ENCODE assay signal across 24 cellular contexts in the genomic region with DNA sequence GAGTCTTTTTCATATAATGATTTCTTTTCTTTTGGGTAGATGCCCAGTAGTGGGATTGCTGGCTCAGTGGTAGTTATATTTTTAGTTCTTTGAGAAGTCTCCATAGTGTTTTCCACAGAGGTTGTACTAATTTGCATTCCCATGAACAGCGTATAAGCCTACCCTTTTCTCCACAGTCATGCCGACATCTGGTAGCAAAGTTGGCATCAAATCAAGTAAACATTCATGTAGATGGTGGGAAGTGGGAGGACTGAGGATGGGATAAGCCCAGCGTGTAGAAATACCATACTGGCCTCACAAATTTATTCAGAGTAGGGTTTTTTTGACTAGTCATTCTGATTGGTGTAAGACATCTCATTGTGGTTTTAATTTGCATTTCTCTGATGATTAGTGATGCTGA.
A peak's percentile ranks its signal among the peaks of the same experiment; 100 is the strongest.
DNase-seq lines count a peak whose midpoint lies in the region; ATAC-seq and TF ChIP-seq lines count a peak whose summit lies in the region.
"Had no signal": no experiment of that assay in that cellular context is flagged by ENCODE, and none has a peak within 500 bp of the region (broad histone marks: within the 10 kb centered on the region; RNA-seq: fewer than 3 reads in every experiment).

No MANE protein-coding gene starts in this region.

- no peaks in the 10 kb centered on the region for H3K36me3 ChIP-seq in vagina
- H3K36me3 ChIP-seq: adrenal gland, upper lobe of left lung had no signal

- TF ChIP-seq CTCF in AG10803 (conservative IDR thresholded peaks at IDR 0.05; ENCODE audit: low read length) (no peak), cardiac fibroblast (IDR thresholded peaks at IDR 0.05; ENCODE audit: low read depth, low read length) (no peak), vagina (IDR thresholded peaks at IDR 0.05) (no peak)

- H3K4me3 ChIP-seq in AG10803 (ENCODE audit: low read length) (no peak overlapping the region), cardiac fibroblast (replicated peaks in 1 of 2; ENCODE audit: low read depth in 2 of 2, low read length in 2 of 2) (no peak overlapping the region), vagina (no peak overlapping the region)
- H3K4me3 ChIP-seq: adrenal gland, upper lobe of left lung had no signal

- no peak for ATAC-seq in stimulated activated effector memory CD8-positive, alpha-beta T cell treated with anti-CD3 and anti-CD28 coated beads, Interleukin-12 subunit alpha, Interleukin-12 subunit beta, amount 100 ng/mL, for 72 hours
- ATAC-seq in GM18519 (IDR thresholded peaks at IDR 0.05; ENCODE audit: low FRiP score, unreplicated experiment), result no peak
- ATAC-seq: stimulated activated naive CD8-positive, alpha-beta T cell treated with anti-CD3 and anti-CD28 coated beads, Interleukin-15, amount 100 ng/mL, for 72 hours had no signal

- intact Hi-C loops in vagina (cut with DNase I), result no loop called here

- H3K27ac Mint-ChIP-seq in stimulated activated effector memory CD8-positive, alpha-beta T cell treated with anti-CD3 and anti-CD28 coated beads, Interleukin-12 subunit alpha, Interleukin-12 subunit beta, amount 100 ng/mL, for 72 hours, result no peak overlapping the region
- H3K27ac Mint-ChIP-seq: memory B cell; stimulated activated naive CD8-positive, alpha-beta T cell treated with anti-CD3 and anti-CD28 coated beads, Interleukin-15, amount 100 ng/mL, for 72 hours had no signal

- TF ChIP-seq POLR2A in vagina (IDR thresholded peaks at IDR 0.05), result no peak

- H3K9me3 Mint-ChIP-seq in stimulated activated effector memory CD8-positive, alpha-beta T cell treated with anti-CD3 and anti-CD28 coated beads, Interleukin-12 subunit alpha, Interleukin-12 subunit beta, amount 100 ng/mL, for 72 hours, result no peaks in the 10 kb centered on the region
- H3K9me3 Mint-ChIP-seq: central memory CD8-positive, alpha-beta T cell; memory B cell; stimulated activated naive CD8-positive, alpha-beta T cell treated with anti-CD3 and anti-CD28 coated beads, Interleukin-15, amount 100 ng/mL, for 72 hours had no signal

- no peaks in the 10 kb centered on the region for H3K27me3 ChIP-seq in vagina
- H3K27me3 ChIP-seq: adrenal gland, upper lobe of left lung had no signal

- no peak overlapping the region for H3K4me3 Mint-ChIP-seq in stimulated activated effector memory CD8-positive, alpha-beta T cell treated with anti-CD3 and anti-CD28 coated beads, Interleukin-12 subunit alpha, Interleukin-12 subunit beta, amount 100 ng/mL, for 72 hours
- H3K4me3 Mint-ChIP-seq: central memory CD8-positive, alpha-beta T cell; memory B cell; stimulated activated naive CD8-positive, alpha-beta T cell treated with anti-CD3 and anti-CD28 coated beads, Interleukin-15, amount 100 ng/mL, for 72 hours had no signal

- H3K27ac ChIP-seq in vagina, result no peak overlapping the region
- H3K27ac ChIP-seq: adrenal gland, RWPE1, upper lobe of left lung had no signal

- H3K4me1 Mint-ChIP-seq in stimulated activated effector memory CD8-positive, alpha-beta T cell treated with anti-CD3 and anti-CD28 coated beads, Interleukin-12 subunit alpha, Interleukin-12 subunit beta, amount 100 ng/mL, for 72 hours, result no peaks in the 10 kb centered on the region
- H3K4me1 Mint-ChIP-seq: central memory CD8-positive, alpha-beta T cell; memory B cell had no signal

- DNase-seq in AG10803 (ENCODE audit: low read depth), result peak; percentile 10
- peak; percentile 3 for DNase-seq in RPMI7951 (ENCODE audit: low read depth)
- peak; percentile 37 to 47 for DNase-seq in cardiac fibroblast (ENCODE audit: low read depth in 2 of 2)
- DNase-seq in myocyte (ENCODE audit: low read depth), result peak; percentile 29
- no peak for DNase-seq in stimulated activated effector memory CD8-positive, alpha-beta T cell treated with anti-CD3 and anti-CD28 coated beads, Interleukin-12 subunit alpha, Interleukin-12 subunit beta, amount 100 ng/mL, for 72 hours (ENCODE audit: low spot score in 2 of 2)
- no peak for DNase-seq in NCI-H524 (lab: John Stamatoyannopoulos, UW)
- DNase-seq in vagina (ENCODE audit: extremely low spot score in 2 of 2), result no peak
- DNase-seq: ACHN; activated CD4-positive, alpha-beta T cell treated with anti-CD3 and anti-CD28 coated beads, Interleukin-2, amount 50 U/mL, for 48 hours; activated CD4-positive, CD25-positive, alpha-beta regulatory T cell; activated effector memory CD4-positive, alpha-beta T cell treated with anti-CD3 and anti-CD28 coated beads, Interleukin-2, amount 50 U/mL, for 16 hours; adrenal gland; C1 segment of cervical spinal cord; HCEC 1CT; KBM-7; kidney glomerular epithelial cell; NCI-H69; nucleus accumbens; stimulated activated naive CD8-positive, alpha-beta T cell treated with anti-CD3 and anti-CD28 coated beads, Interleukin-15, amount 100 ng/mL, for 72 hours; upper lobe of left lung had no signal

- peaks cover 5% of the 10 kb centered on the region for H3K4me1 ChIP-seq in vagina
- H3K4me1 ChIP-seq: adrenal gland, upper lobe of left lung had no signal

- no peaks in the 10 kb centered on the region for H3K9me3 ChIP-seq in vagina
- H3K9me3 ChIP-seq: adrenal gland, upper lobe of left lung had no signal

- H3K36me3 Mint-ChIP-seq in stimulated activated effector memory CD8-positive, alpha-beta T cell treated with anti-CD3 and anti-CD28 coated beads, Interleukin-12 subunit alpha, Interleukin-12 subunit beta, amount 100 ng/mL, for 72 hours, result no peaks in the 10 kb centered on the region
- H3K36me3 Mint-ChIP-seq: memory B cell had no signal

Comparison
In these comparisons a context has a peak if more than half of its experiments do, and no peak if none do; other contexts are left out.
1. DNase-seq: peak in AG10803 (single experiment), RPMI7951 (single experiment), cardiac fibroblast (2 of 2) and myocyte (single experiment); none in stimulated activated effector memory CD8-positive, alpha-beta T cell treated with anti-CD3 and anti-CD28 coated beads, Interleukin-12 subunit alpha, Interleukin-12 subunit beta, amount 100 ng/mL, for 72 hours (0 of 2), NCI-H524 (0 of 2) and vagina (0 of 2).